Comparison of ENCODE assay signal across 8 cellular contexts in the genomic region with DNA sequence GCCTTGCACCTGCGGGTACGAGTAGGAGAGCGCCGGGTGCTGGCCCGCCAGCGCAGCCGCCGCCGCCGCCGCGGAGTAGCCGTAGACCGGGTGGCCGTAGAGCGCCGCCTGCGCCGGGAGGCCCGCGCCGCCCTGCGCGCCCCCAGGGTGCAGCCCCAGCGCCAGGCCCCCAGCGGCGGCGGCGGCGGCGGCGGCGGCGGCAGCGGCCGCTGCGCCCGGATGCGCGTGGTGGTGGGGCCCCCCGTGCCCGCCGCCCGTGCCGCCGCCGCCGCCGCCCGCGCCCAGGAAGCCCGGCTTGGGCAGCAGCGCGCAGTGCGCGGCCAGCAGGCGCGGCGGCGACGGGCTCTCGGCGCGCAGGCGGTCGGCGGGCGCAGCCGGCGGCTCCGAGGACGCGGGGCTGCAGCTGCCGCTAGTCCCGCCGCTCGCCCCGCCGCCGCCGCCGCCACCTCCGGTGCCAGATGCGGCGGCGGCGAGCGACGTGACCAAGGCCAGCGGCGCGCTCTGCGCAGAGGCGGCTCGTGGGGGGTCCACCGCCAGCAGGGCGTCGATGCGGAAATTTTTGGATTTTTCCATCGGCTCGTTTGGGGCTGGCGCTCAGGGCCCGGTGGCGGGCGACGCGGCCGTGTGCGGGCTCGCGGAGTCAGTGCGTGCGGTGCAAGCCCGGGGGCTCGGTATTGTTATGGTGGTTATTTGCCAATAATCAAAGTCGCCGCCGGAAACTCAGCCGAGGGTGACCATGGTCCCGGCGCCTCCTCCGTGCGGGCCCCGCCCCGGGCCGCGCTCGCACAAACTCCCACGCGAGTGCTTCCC. TPM values are rescaled to one million over a fixed set of nuclear protein-coding genes. Genes with fewer than 3 reads are reported as not detected.
DNase-seq lines count a peak whose midpoint lies in the region; ATAC-seq and TF ChIP-seq lines count a peak whose summit lies in the region.

No MANE protein-coding gene starts in this region.

- H3K4me1 ChIP-seq in BLaER1: peaks cover 18% of the 10 kb centered on the region

- H3K4me3 Mint-ChIP-seq in naive B cell: peak overlapping the region in 4 of 8 donors; percentile 50 to 85 (median 68)

- peaks cover 100% of the 10 kb centered on the region for H3K27me3 ChIP-seq in BLaER1

- in situ Hi-C loops in astrocyte of the cerebellum (cut with HindIII; ENCODE audit: low sequenced_read_pairs): no loop called here

- H3K9me3 Mint-ChIP-seq in naive B cell: peaks cover 0 to 8% (median 0%) of the 10 kb centered on the region in 7 donors

- no peak overlapping the region for H3K9ac ChIP-seq in BLaER1

- peaks cover 32% of the 10 kb centered on the region for H3K9me3 ChIP-seq in BLaER1

- ATAC-seq in GM19324 (IDR thresholded peaks at IDR 0.05; ENCODE audit: low FRiP score, unreplicated experiment): peak; percentile 38
- ATAC-seq in HG03175 (IDR thresholded peaks at IDR 0.05; ENCODE audit: unreplicated experiment): peak; percentile 35
- peak; percentile 18 to 38 for ATAC-seq in naive B cell (ENCODE audit: low read depth in 2 of 2)

- H3K27ac ChIP-seq in BLaER1: no peak overlapping the region
- no peak overlapping the region for H3K27ac ChIP-seq in caudate nucleus (ENCODE audit: low read depth, low read length)

- H3K4me1 Mint-ChIP-seq in naive B cell: peaks cover 14 to 19% (median 16%) of the 10 kb centered on the region in 3 donors

- H3K36me3 Mint-ChIP-seq in naive B cell: no peaks in the 10 kb centered on the region

- no peak overlapping the region for H3K27ac Mint-ChIP-seq in naive B cell

- no peak for TF ChIP-seq CTCF in astrocyte of the cerebellum (IDR thresholded peaks at IDR 0.05; ENCODE audit: low read depth, low read length, missing control alignments)

- H3K4me2 ChIP-seq in BLaER1: peak overlapping the region; percentile 78

- no peaks in the 10 kb centered on the region for H3K36me3 ChIP-seq in BLaER1

- peak overlapping the region; percentile 66 for H3K4me3 ChIP-seq in BLaER1
- peak overlapping the region; percentile 21 for H3K4me3 ChIP-seq in astrocyte of the cerebellum (ENCODE audit: low read depth, low read length)

- H4K20me1 ChIP-seq in BLaER1: peaks cover 99% of the 10 kb centered on the region

- no peak for DNase-seq in astrocyte of the cerebellum (ENCODE audit: low read depth)
- no peak for DNase-seq in naive B cell
- no peak for DNase-seq in HK-2 (ENCODE audit: unreplicated experiment)
- DNase-seq in NCI-H82 treated with DMSO at 0.1 percent for 48 hours (lab: John Stamatoyannopoulos, UW; ENCODE audit: unreplicated experiment): no peak
- DNase-seq in caudate nucleus (lab: John Stamatoyannopoulos, UW): no peak

- peaks cover 47 to 77% (median 63%) of the 10 kb centered on the region in 3 donors for H3K27me3 Mint-ChIP-seq in naive B cell

RNA-seq across cellular contexts. Expression of gene MNX1, which starts 0.5 kb away (rescaled TPM):
- not detected for polyA plus RNA-seq in naive B cell (ENCODE audit: low read depth in 6 of 6)
